Comparison of ENCODE assay signal across 17 cellular contexts in genomic region chr20:14609328-14610221, GRCh38.
"Had no signal": no experiment of that assay in that cellular context is flagged by ENCODE, and none has a peak within 500 bp of the region (broad histone marks: within the 10 kb centered on the region; RNA-seq: fewer than 3 reads in every experiment).

No MANE protein-coding gene starts in this region.

- H3K27ac ChIP-seq: heart left ventricle, left lung, neutrophil had no signal

- ATAC-seq: heart left ventricle; left lung; naive thymus-derived CD8-positive, alpha-beta T cell; T-cell had no signal

- H3K4me1 ChIP-seq: heart left ventricle, left lung had no signal

- H3K27me3 ChIP-seq: heart left ventricle, left lung, neutrophil had no signal

- H3K36me3 ChIP-seq: heart left ventricle, left lung, neutrophil had no signal

- H3K9me3 ChIP-seq: left lung, neutrophil had no signal

- H3K4me3 ChIP-seq: heart left ventricle, left lung had no signal

- DNase-seq: activated CD4-positive, alpha-beta T cell treated with anti-CD3 and anti-CD28 coated beads, Interleukin-2, amount 50 U/mL, for 1 hour; activated CD8-positive, alpha-beta memory T cell treated with anti-CD3 and anti-CD28 coated beads for 24 hours; activated naive CD8-positive, alpha-beta T cell treated with anti-CD3 and anti-CD28 coated beads, Interleukin-2, amount 10 ng/mL, durations not matched to agents 7 days and 5 days; aorta; cortex of kidney; effector memory CD4-positive, alpha-beta T cell; heart left ventricle; left lung; naive thymus-derived CD8-positive, alpha-beta T cell; retina; stimulated activated CD4-positive, alpha-beta T cell treated with anti-CD3 and anti-CD28 coated beads, Interleukin-4, amount 100 ng/mL, for 4 hours; stimulated activated CD8-positive, alpha-beta memory T cell treated with anti-CD3 and anti-CD28 coated beads, Interleukin-4, amount 100 ng/mL, for 48 hours; stimulated activated naive CD4-positive, alpha-beta T cell treated with Interleukin-2 at 50 U/mL for 16 hours; T-cell; T-helper 9 cell; trophoblast cell had no signal
